In genomic region chr1:153869486-153869885, GRCh38 we compare ENCODE assay signal across 16 cellular contexts.
"Had no signal": no experiment of that assay in that cellular context is flagged by ENCODE, and none has a peak within 500 bp of the region (broad histone marks: within the 10 kb centered on the region; RNA-seq: fewer than 3 reads in every experiment).

No MANE protein-coding gene starts in this region.

- H3K4me1 ChIP-seq: parathyroid adenoma, testis had no signal

- ATAC-seq: activated CD8-positive, alpha-beta T cell treated with anti-CD3 and anti-CD28 coated beads for 36 hours; activated T-helper 17 cell treated with anti-CD3 and anti-CD28 coated beads, Interleukin-2, amount 50 U/mL, for 72 hours; stimulated activated naive CD8-positive, alpha-beta T cell treated with anti-CD3 and anti-CD28 coated beads, Interleukin-15, amount 100 ng/mL, for 72 hours; upper lobe of right lung had no signal

- H3K4me3 Mint-ChIP-seq: activated CD8-positive, alpha-beta T cell treated with anti-CD3 and anti-CD28 coated beads for 36 hours; activated T-helper 17 cell treated with anti-CD3 and anti-CD28 coated beads, Interleukin-2, amount 50 U/mL, for 72 hours; brain; dendritic cell treated with granulocyte-macrophage colony-stimulating factor and Interleukin-4, amounts not matched to agents 40 ng/mL and 50 ng/mL, for 4 days; stimulated activated naive CD8-positive, alpha-beta T cell treated with anti-CD3 and anti-CD28 coated beads, Interleukin-15, amount 100 ng/mL, for 72 hours had no signal

- H3K36me3 ChIP-seq: upper lobe of right lung had no signal

- H3K27me3 Mint-ChIP-seq: activated CD8-positive, alpha-beta T cell treated with anti-CD3 and anti-CD28 coated beads for 36 hours; activated T-helper 17 cell treated with anti-CD3 and anti-CD28 coated beads, Interleukin-2, amount 50 U/mL, for 72 hours; brain; dendritic cell treated with granulocyte-macrophage colony-stimulating factor and Interleukin-4, amounts not matched to agents 40 ng/mL and 50 ng/mL, for 4 days; stimulated activated naive CD8-positive, alpha-beta T cell treated with anti-CD3 and anti-CD28 coated beads, Interleukin-15, amount 100 ng/mL, for 72 hours had no signal

- H3K9me3 Mint-ChIP-seq: activated CD8-positive, alpha-beta T cell treated with anti-CD3 and anti-CD28 coated beads for 36 hours; activated T-helper 17 cell treated with anti-CD3 and anti-CD28 coated beads, Interleukin-2, amount 50 U/mL, for 72 hours; dendritic cell treated with granulocyte-macrophage colony-stimulating factor and Interleukin-4, amounts not matched to agents 40 ng/mL and 50 ng/mL, for 4 days; stimulated activated naive CD8-positive, alpha-beta T cell treated with anti-CD3 and anti-CD28 coated beads, Interleukin-15, amount 100 ng/mL, for 72 hours had no signal

- H3K9me3 ChIP-seq: testis, upper lobe of right lung had no signal

- H3K27me3 ChIP-seq: testis, upper lobe of right lung had no signal

- DNase-seq: activated CD4-positive, CD25-positive, alpha-beta regulatory T cell treated with anti-CD3 and anti-CD28 coated beads, Interleukin-2, amount 50 U/mL, for 72 hours; activated CD8-positive, alpha-beta T cell treated with anti-CD3 and anti-CD28 coated beads for 36 hours; activated naive CD4-positive, alpha-beta T cell treated with anti-CD3 and anti-CD28 coated beads, Interleukin-2, amount 50 U/mL, for 16 hours; amygdala; cerebellar nuclear complex; erythroblast; hypothalamus; retina; stimulated activated CD4-positive, alpha-beta T cell treated with anti-CD3 and anti-CD28 coated beads, Interleukin-4, amount 100 ng/mL, for 1 hour; stimulated activated naive CD8-positive, alpha-beta T cell treated with anti-CD3 and anti-CD28 coated beads, Interleukin-15, amount 100 ng/mL, for 72 hours; testis; upper lobe of right lung had no signal

- H3K27ac ChIP-seq: parathyroid adenoma, testis, upper lobe of right lung had no signal

- H3K27ac Mint-ChIP-seq: activated T-helper 17 cell treated with anti-CD3 and anti-CD28 coated beads, Interleukin-2, amount 50 U/mL, for 72 hours; dendritic cell treated with granulocyte-macrophage colony-stimulating factor and Interleukin-4, amounts not matched to agents 40 ng/mL and 50 ng/mL, for 4 days had no signal

- H3K4me3 ChIP-seq: testis, upper lobe of right lung had no signal
